22 cellular contexts compared by ENCODE assay signal in genomic region chr7:148442933-148443332, GRCh38.
"Had no signal": no experiment of that assay in that cellular context is flagged by ENCODE, and none has a peak within 500 bp of the region (broad histone marks: within the 10 kb centered on the region; RNA-seq: fewer than 3 reads in every experiment).

No MANE protein-coding gene starts in this region.

- H3K9me3 ChIP-seq: SJSA1 had no signal

- FAIRE-seq: K562, RCC 7860 had no signal

- DNase-seq: Kasumi-1, MM.1S, NCI-H1092 treated with DMSO at 0.1 percent for 48 hours, NCI-H1436, NCI-H187, NCI-H2029, NCI-H2081 treated with DMSO at 0.1 percent for 48 hours, NCI-H2171, NCI-H226, NCI-H446, NCI-H510A, NCI-H524 treated with DMSO at 0.1 percent for 48 hours, NCI-H69, NCI-H774, Right ventricle myocardium superior, RPMI8226, SIG-M5 had no signal

- H3K4me3 ChIP-seq: K562, SJSA1, SK-N-MC had no signal

- H3K36me3 ChIP-seq: SJSA1 had no signal

- H3K9ac ChIP-seq: KMS-11 had no signal

- ATAC-seq: K562 had no signal

- H3K4me1 ChIP-seq: SJSA1 had no signal

- H3K27ac ChIP-seq: KMS-11, SJSA1, SK-N-MC had no signal

- H3K27me3 ChIP-seq: SJSA1 had no signal
